16 cellular contexts compared by ENCODE assay signal in genomic region chr15:32837935-32838334, GRCh38.
"Had no signal": no experiment of that assay in that cellular context is flagged by ENCODE, and none has a peak within 500 bp of the region (broad histone marks: within the 10 kb centered on the region; RNA-seq: fewer than 3 reads in every experiment).

No MANE protein-coding gene starts in this region.

- H3K36me3 ChIP-seq: brain microvascular endothelial cell, neutrophil, sigmoid colon, tibial nerve had no signal

- H3K27me3 ChIP-seq: brain microvascular endothelial cell, sigmoid colon had no signal

- H3K4me1 ChIP-seq: sigmoid colon, tibial nerve had no signal

- H3K27me3 Mint-ChIP-seq: activated T-cell treated with anti-CD3 and anti-CD28 coated beads, Interleukin-2, amount 50 U/mL, for 24 hours had no signal

- H3K27ac Mint-ChIP-seq: activated CD8-positive, alpha-beta T cell treated with anti-CD3 and anti-CD28 coated beads, Interleukin-2, amount 10 ng/mL, durations not matched to agents 7 days and 5 days; activated naive CD4-positive, alpha-beta T cell treated with anti-CD3 and anti-CD28 coated beads for 36 hours; activated T-cell treated with anti-CD3 and anti-CD28 coated beads, Interleukin-2, amount 50 U/mL, for 24 hours; naive thymus-derived CD8-positive, alpha-beta T cell had no signal

- H3K4me3 Mint-ChIP-seq: activated CD8-positive, alpha-beta T cell treated with anti-CD3 and anti-CD28 coated beads, Interleukin-2, amount 10 ng/mL, durations not matched to agents 7 days and 5 days; activated naive CD4-positive, alpha-beta T cell treated with anti-CD3 and anti-CD28 coated beads for 36 hours; activated T-cell treated with anti-CD3 and anti-CD28 coated beads, Interleukin-2, amount 50 U/mL, for 24 hours; naive thymus-derived CD8-positive, alpha-beta T cell had no signal

- H3K4me3 ChIP-seq: sigmoid colon, tibial nerve had no signal

- H3K9me3 Mint-ChIP-seq: activated naive CD4-positive, alpha-beta T cell treated with anti-CD3 and anti-CD28 coated beads for 36 hours; activated T-cell treated with anti-CD3 and anti-CD28 coated beads, Interleukin-2, amount 50 U/mL, for 24 hours had no signal

- DNase-seq: activated CD4-positive, alpha-beta T cell treated with anti-CD3 and anti-CD28 coated beads for 48 hours; activated CD4-positive, CD25-positive, alpha-beta regulatory T cell; activated CD8-positive, alpha-beta T cell treated with anti-CD3 and anti-CD28 coated beads, Interleukin-2, amount 10 ng/mL, durations not matched to agents 7 days and 5 days; activated naive CD4-positive, alpha-beta T cell treated with anti-CD3 and anti-CD28 coated beads for 36 hours; activated T-cell treated with anti-CD3 and anti-CD28 coated beads, Interleukin-2, amount 50 U/mL, for 24 hours; brain microvascular endothelial cell; cortex of kidney; effector CD4-positive, alpha-beta T cell; left cardiac atrium; naive thymus-derived CD8-positive, alpha-beta T cell; sigmoid colon; stimulated activated CD4-positive, alpha-beta T cell treated with anti-CD3 and anti-CD28 coated beads, Interleukin-1b, Interleukin-23, amount 100 ng/mL, for 48 hours; stimulated activated naive CD4-positive, alpha-beta T cell treated with Interleukin-2 at 50 U/mL for 16 hours had no signal

- H3K9me3 ChIP-seq: neutrophil, sigmoid colon, tibial nerve had no signal

- ATAC-seq: activated CD8-positive, alpha-beta T cell treated with anti-CD3 and anti-CD28 coated beads, Interleukin-2, amount 10 ng/mL, durations not matched to agents 7 days and 5 days; esophagus mucosa; left cardiac atrium; naive thymus-derived CD8-positive, alpha-beta T cell had no signal

- H3K27ac ChIP-seq: neutrophil, sigmoid colon, tibial nerve had no signal
